In the genomic region with DNA sequence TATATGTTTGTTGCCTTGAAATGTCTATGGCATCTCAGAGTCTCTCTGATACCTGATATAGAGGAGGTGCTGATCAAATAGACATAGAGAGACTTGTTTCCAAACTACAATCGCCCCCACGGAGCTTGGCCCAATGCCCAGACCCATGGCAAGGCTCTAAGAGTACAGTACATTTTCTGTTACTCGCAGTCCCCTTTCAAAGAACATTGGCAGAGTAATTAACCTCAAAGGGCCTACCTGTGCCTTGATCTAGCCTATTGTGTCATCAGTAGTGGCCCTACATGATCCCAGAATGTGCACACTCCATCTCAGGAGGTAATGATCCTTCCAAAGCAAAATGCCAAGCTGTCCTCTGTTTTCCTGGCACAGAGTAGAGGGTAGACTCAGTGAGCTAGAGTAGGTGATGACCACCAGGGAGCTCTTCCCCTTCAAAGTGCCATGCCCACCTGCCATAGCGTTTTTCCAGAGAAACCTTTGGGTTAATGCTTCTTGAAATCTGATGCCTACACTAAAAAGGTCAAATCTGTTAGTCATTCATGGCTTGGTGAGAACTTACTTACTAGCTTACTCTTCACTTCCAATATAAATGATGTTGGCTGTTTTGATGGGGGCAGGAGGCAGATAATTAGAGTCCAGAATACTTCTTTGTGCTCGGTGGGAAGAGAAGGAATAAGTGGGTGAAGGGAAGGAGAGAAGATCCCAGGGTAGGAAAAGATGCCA, we compare ENCODE assay signal across 21 cellular contexts. TPM values are rescaled to one million over a fixed set of nuclear protein-coding genes. Genes with fewer than 3 reads are reported as not detected.
DNase-seq lines count a peak whose midpoint lies in the region; ATAC-seq and TF ChIP-seq lines count a peak whose summit lies in the region.
"Had no signal": no experiment of that assay in that cellular context is flagged by ENCODE, and none has a peak within 500 bp of the region (broad histone marks: within the 10 kb centered on the region; RNA-seq: fewer than 3 reads in every experiment).

No MANE protein-coding gene starts in this region.

- no peaks in the 10 kb centered on the region for H3K27me3 ChIP-seq in right atrium auricular region
- H3K27me3 ChIP-seq in upper lobe of right lung: no peaks in the 10 kb centered on the region
- H3K27me3 ChIP-seq: esophagus squamous epithelium had no signal

- H3K4me1 ChIP-seq in right atrium auricular region: peaks cover 0 to 4% of the 10 kb centered on the region in 2 donors
- H3K4me1 ChIP-seq in upper lobe of right lung: no peaks in the 10 kb centered on the region

- H3K36me3 ChIP-seq in right atrium auricular region (no peaks in the 10 kb centered on the region), upper lobe of right lung (no peaks in the 10 kb centered on the region)
- H3K36me3 ChIP-seq: esophagus squamous epithelium had no signal

- H3K9me3 ChIP-seq in right atrium auricular region (no peaks in the 10 kb centered on the region), upper lobe of right lung (no peaks in the 10 kb centered on the region)
- H3K9me3 ChIP-seq: esophagus squamous epithelium had no signal

- H3K27ac ChIP-seq in right atrium auricular region: no peak overlapping the region
- no peak overlapping the region for H3K27ac ChIP-seq in upper lobe of right lung
- H3K27ac ChIP-seq: dorsolateral prefrontal cortex, esophagus squamous epithelium, skin epidermis had no signal

- DNase-seq in right atrium auricular region (ENCODE audit: low spot score) (peak; percentile 40), cardiac septum (ENCODE audit: low spot score) (no peak), NCI-H748 (lab: John Stamatoyannopoulos, UW; ENCODE audit: unreplicated experiment) (peak; percentile 75), left lobe of liver (ENCODE audit: low spot score) (peak; percentile 71), upper lobe of right lung (peak; percentile 79), superior temporal gyrus (ENCODE audit: extremely low spot score) (no peak)
- DNase-seq: activated naive CD4-positive, alpha-beta T cell; esophagus squamous epithelium; glutamatergic neuron; KBM-7; NCI-H1436 treated with DMSO at 0.1 percent for 48 hours; NCI-H526 treated with DMSO at 0.1 percent for 48 hours; occipital lobe; RPMI8226 had no signal

- intact Hi-C loops in cardiac septum (cut with DNase I): no loop called here
- intact Hi-C loops in upper lobe of right lung (cut with DNase I): no loop called here

- no peak for TF ChIP-seq CTCF in right atrium auricular region (IDR thresholded peaks at IDR 0.05)
- no peak for TF ChIP-seq CTCF in upper lobe of right lung (IDR thresholded peaks at IDR 0.05)

- ATAC-seq in left lobe of liver (peak; percentile 57), upper lobe of right lung (peak; percentile 60), GM19397 (IDR thresholded peaks at IDR 0.05; ENCODE audit: unreplicated experiment) (no peak), GM18519 (IDR thresholded peaks at IDR 0.05; ENCODE audit: low FRiP score, unreplicated experiment) (no peak)
- ATAC-seq: stimulated activated effector memory CD8-positive, alpha-beta T cell treated with anti-CD3 and anti-CD28 coated beads, Interleukin-12 subunit alpha, Interleukin-12 subunit beta, amount 100 ng/mL, for 72 hours; WTC11 had no signal

- no peak overlapping the region for H3K4me3 ChIP-seq in right atrium auricular region
- no peak overlapping the region for H3K4me3 ChIP-seq in upper lobe of right lung
- H3K4me3 ChIP-seq: dorsolateral prefrontal cortex, esophagus squamous epithelium, skin epidermis had no signal

RNA-seq across cellular contexts. Expression of a gene that starts 41.2 kb away (rescaled TPM):
- total RNA-seq in right atrium auricular region (10 to 100 TPM in 1 of 2 donors, 1 to 10 TPM in 1; 9.2 to 12.0 TPM), cardiac septum (5.1 TPM), left lobe of liver (61.7 TPM), upper lobe of right lung (79.1 TPM)

RNA-seq across cellular contexts. Expression of a gene that starts 49.5 kb away (rescaled TPM):
- total RNA-seq in right atrium auricular region (not detected), cardiac septum (not detected), left lobe of liver (0.13 TPM), upper lobe of right lung (not detected)
- total RNA-seq: esophagus squamous epithelium; T-helper 1 cell treated with Interleukin-12 subunit alpha and Interleukin-12 subunit beta and Interleukin-4 antibody, amounts not matched to agents 30 ng/mL and 1 ng/mL, for 36 hours; WTC11 had no signal

Comparison
In these comparisons a context has a peak if more than half of its experiments do, and no peak if none do; other contexts are left out.
1. DNase-seq: peak in right atrium auricular region (single experiment), NCI-H748 (single experiment), left lobe of liver (single experiment) and upper lobe of right lung (single experiment); none in cardiac septum (single experiment) and superior temporal gyrus (single experiment).
2. ATAC-seq: peak in left lobe of liver (single experiment) and upper lobe of right lung (single experiment); none in GM19397 (single experiment) and GM18519 (single experiment).